ENCODE assay signal across 21 cellular contexts in the genomic region with DNA sequence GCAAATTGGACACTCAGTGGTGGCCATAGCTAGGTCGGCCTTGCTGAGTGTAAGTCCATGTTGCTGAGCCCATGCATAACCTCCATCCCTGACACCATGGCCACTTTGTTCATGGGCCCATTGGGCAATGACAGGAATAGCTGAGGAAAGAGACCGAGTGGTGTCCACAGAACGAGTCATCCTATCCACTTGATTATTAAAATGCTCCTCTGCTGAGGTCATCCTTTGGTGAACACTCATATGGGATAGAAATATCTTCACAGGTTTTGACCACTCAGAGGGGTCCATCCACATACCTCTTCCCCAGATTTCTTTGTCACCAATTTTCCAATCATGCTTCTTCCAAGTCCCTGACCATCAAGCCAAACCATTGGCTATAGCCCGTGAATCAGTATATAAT.
A peak's percentile ranks its signal among the peaks of the same experiment; 100 is the strongest.
DNase-seq lines count a peak whose midpoint lies in the region; TF ChIP-seq lines count a peak whose summit lies in the region.
"Had no signal": no experiment of that assay in that cellular context is flagged by ENCODE, and none has a peak within 500 bp of the region (broad histone marks: within the 10 kb centered on the region; RNA-seq: fewer than 3 reads in every experiment).

No MANE protein-coding gene starts in this region.

- no peak overlapping the region for H3K4me3 Mint-ChIP-seq in HFFc6
- H3K4me3 Mint-ChIP-seq in CD14-positive monocyte = no peak overlapping the region
- H3K4me3 Mint-ChIP-seq: activated CD8-positive, alpha-beta T cell treated with anti-CD3 and anti-CD28 coated beads for 36 hours; activated naive CD4-positive, alpha-beta T cell treated with anti-CD3 and anti-CD28 coated beads, Interleukin-2, amount 10 ng/mL, durations not matched to agents 7 days and 5 days; activated T-cell treated with anti-CD3 and anti-CD28 coated beads, Interleukin-2, amount 50 U/mL, for 24 hours; CD8-positive, alpha-beta T cell had no signal

- H3K27me3 ChIP-seq in AG04450 (ENCODE audit: control insufficient read depth, insufficient read depth, low read length) (no peaks in the 10 kb centered on the region), adipocyte (replicated peaks; ENCODE audit: control insufficient read depth, insufficient read depth, low read length) (no peaks in the 10 kb centered on the region)
- H3K27me3 ChIP-seq: gastrocnemius medialis, uterus had no signal

- H3K36me3 ChIP-seq in adipocyte (ENCODE audit: control insufficient read depth, insufficient read depth, low read length, severe bottlenecking) = peaks cover 3% of the 10 kb centered on the region
- H3K36me3 ChIP-seq: gastrocnemius medialis, uterus, WERI-Rb-1 had no signal

- H3K27ac Mint-ChIP-seq in HFFc6 (peak overlapping the region; percentile 47), CD14-positive monocyte (no peak overlapping the region)
- H3K27ac Mint-ChIP-seq: activated CD8-positive, alpha-beta T cell treated with anti-CD3 and anti-CD28 coated beads for 36 hours; activated naive CD4-positive, alpha-beta T cell treated with anti-CD3 and anti-CD28 coated beads, Interleukin-2, amount 10 ng/mL, durations not matched to agents 7 days and 5 days; activated T-cell treated with anti-CD3 and anti-CD28 coated beads, Interleukin-2, amount 50 U/mL, for 24 hours; CD8-positive, alpha-beta T cell had no signal

- no peaks in the 10 kb centered on the region for H3K9me3 Mint-ChIP-seq in HFFc6
- peaks cover 0 to 5% (median 2%) of the 10 kb centered on the region in 7 donors for H3K9me3 Mint-ChIP-seq in CD14-positive monocyte
- H3K9me3 Mint-ChIP-seq: activated CD8-positive, alpha-beta T cell treated with anti-CD3 and anti-CD28 coated beads for 36 hours; activated naive CD4-positive, alpha-beta T cell treated with anti-CD3 and anti-CD28 coated beads, Interleukin-2, amount 10 ng/mL, durations not matched to agents 7 days and 5 days; activated T-cell treated with anti-CD3 and anti-CD28 coated beads, Interleukin-2, amount 50 U/mL, for 24 hours; CD8-positive, alpha-beta T cell had no signal

- H3K4me3 ChIP-seq in AG04450 (ENCODE audit: low read depth, low read length) (no peak overlapping the region), adipocyte (ENCODE audit: low read length) (no peak overlapping the region), fibroblast of the aortic adventitia (ENCODE audit: low read depth, low read length) (no peak overlapping the region)
- H3K4me3 ChIP-seq: gastrocnemius medialis, uterus had no signal

- POLR2A ChIA-PET in AG04450 (lab: Yijun Ruan, JAX) = no interaction called here

- peaks cover 12% of the 10 kb centered on the region for H3K4me1 Mint-ChIP-seq in HFFc6 (ENCODE audit: low read depth)
- no peaks in the 10 kb centered on the region for H3K4me1 Mint-ChIP-seq in CD14-positive monocyte
- H3K4me1 Mint-ChIP-seq: activated naive CD4-positive, alpha-beta T cell treated with anti-CD3 and anti-CD28 coated beads, Interleukin-2, amount 10 ng/mL, durations not matched to agents 7 days and 5 days had no signal

- intact Hi-C loops in CD14-positive monocyte (cut with micrococcal nuclease) = no loop called here

- no peaks in the 10 kb centered on the region for H3K9me3 ChIP-seq in AG04450 (ENCODE audit: control insufficient read depth, insufficient read depth, low read length)
- H3K9me3 ChIP-seq in adipocyte (ENCODE audit: control insufficient read depth, low read length) = no peaks in the 10 kb centered on the region
- H3K9me3 ChIP-seq: gastrocnemius medialis, uterus had no signal

- TF ChIP-seq CTCF in AG04450 (IDR thresholded peaks at IDR 0.05; ENCODE audit: low read depth, low read length) = no peak
- no peak for TF ChIP-seq CTCF in HFFc6 (IDR thresholded peaks at IDR 0.05)
- TF ChIP-seq CTCF in fibroblast of the aortic adventitia (IDR thresholded peaks at IDR 0.05; ENCODE audit: insufficient read depth, low read length) = no peak
- no peak for TF ChIP-seq CTCF in CD14-positive monocyte (IDR thresholded peaks at IDR 0.05)
- no peak for TF ChIP-seq CTCF in GM13976 (IDR thresholded peaks at IDR 0.05; ENCODE audit: borderline replicate concordance, control extremely low read depth, extremely low read depth, insufficient read depth, missing control alignments)

- H3K27ac ChIP-seq in AG04450 (ENCODE audit: low read depth, low read length) = no peak overlapping the region
- H3K27ac ChIP-seq: gastrocnemius medialis, uterus, WERI-Rb-1 had no signal

- H3K4me1 ChIP-seq in adipocyte (ENCODE audit: control insufficient read depth, insufficient read depth, low read length) = no peaks in the 10 kb centered on the region
- H3K4me1 ChIP-seq: gastrocnemius medialis, uterus had no signal

- DNase-seq in AG04450 (ENCODE audit: low read depth, low spot score) (peak; percentile 4), HFFc6 (peak; percentile 70), adipocyte (ENCODE audit: low read depth) (peak; percentile 18), fibroblast of the aortic adventitia (ENCODE audit: low read depth) (peak; percentile 20), CD14-positive monocyte (ENCODE audit: low spot score) (no peak), NCI-H1048 (lab: John Stamatoyannopoulos, UW) (no peak), GM13976 (ENCODE audit: low spot score) (no peak), T-helper 2 cell (no peak)
- DNase-seq: activated CD8-positive, alpha-beta T cell treated with anti-CD3 and anti-CD28 coated beads for 36 hours; activated naive CD4-positive, alpha-beta T cell treated with anti-CD3 and anti-CD28 coated beads, Interleukin-2, amount 10 ng/mL, durations not matched to agents 7 days and 5 days; activated T-cell treated with anti-CD3 and anti-CD28 coated beads, Interleukin-2, amount 50 U/mL, for 24 hours; CD8-positive, alpha-beta T cell; cortex of kidney; DMS79 treated with DMSO at 0.1 percent for 48 hours; gastrocnemius medialis; NCI-H1436 treated with DMSO at 0.1 percent for 48 hours; NCI-H2171; NCI-H69; substantia nigra; uterus; WERI-Rb-1 had no signal

- in situ Hi-C loops in GM13976 (cut with MboI; ENCODE audit: low sequenced_read_pairs, unreplicated experiment) = no loop called here

- CTCF ChIA-PET in AG04450 (lab: Charles Lee) = no interaction called here

- H3K27me3 Mint-ChIP-seq in HFFc6 (ENCODE audit: insufficient read depth) (no peaks in the 10 kb centered on the region; the same call in 1 of the 2 replicates), CD14-positive monocyte (ENCODE audit: low read depth in 3 of 3) (peaks cover 0 to 2% (median 0%) of the 10 kb centered on the region in 3 donors)
- H3K27me3 Mint-ChIP-seq: activated naive CD4-positive, alpha-beta T cell treated with anti-CD3 and anti-CD28 coated beads, Interleukin-2, amount 10 ng/mL, durations not matched to agents 7 days and 5 days; activated T-cell treated with anti-CD3 and anti-CD28 coated beads, Interleukin-2, amount 50 U/mL, for 24 hours had no signal

- no peak overlapping the region for H3K9ac ChIP-seq in adipocyte (ENCODE audit: low read length)

- H3K36me3 Mint-ChIP-seq in HFFc6 (ENCODE audit: low read depth) (peaks cover 12% of the 10 kb centered on the region), CD14-positive monocyte (peaks cover 2 to 9% of the 10 kb centered on the region in 2 donors)
- H3K36me3 Mint-ChIP-seq: activated naive CD4-positive, alpha-beta T cell treated with anti-CD3 and anti-CD28 coated beads, Interleukin-2, amount 10 ng/mL, durations not matched to agents 7 days and 5 days; CD8-positive, alpha-beta T cell had no signal

Comparison
In these comparisons a context has a peak if more than half of its experiments do, and no peak if none do; other contexts are left out.
1. DNase-seq: peak in AG04450 (single experiment), HFFc6 (single experiment), adipocyte (single experiment) and fibroblast of the aortic adventitia (single experiment); none in CD14-positive monocyte (single experiment), NCI-H1048 (single experiment), GM13976 (single experiment) and T-helper 2 cell (0 of 5).